Comparison of ENCODE assay signal across 1 cellular context in the genomic region with DNA sequence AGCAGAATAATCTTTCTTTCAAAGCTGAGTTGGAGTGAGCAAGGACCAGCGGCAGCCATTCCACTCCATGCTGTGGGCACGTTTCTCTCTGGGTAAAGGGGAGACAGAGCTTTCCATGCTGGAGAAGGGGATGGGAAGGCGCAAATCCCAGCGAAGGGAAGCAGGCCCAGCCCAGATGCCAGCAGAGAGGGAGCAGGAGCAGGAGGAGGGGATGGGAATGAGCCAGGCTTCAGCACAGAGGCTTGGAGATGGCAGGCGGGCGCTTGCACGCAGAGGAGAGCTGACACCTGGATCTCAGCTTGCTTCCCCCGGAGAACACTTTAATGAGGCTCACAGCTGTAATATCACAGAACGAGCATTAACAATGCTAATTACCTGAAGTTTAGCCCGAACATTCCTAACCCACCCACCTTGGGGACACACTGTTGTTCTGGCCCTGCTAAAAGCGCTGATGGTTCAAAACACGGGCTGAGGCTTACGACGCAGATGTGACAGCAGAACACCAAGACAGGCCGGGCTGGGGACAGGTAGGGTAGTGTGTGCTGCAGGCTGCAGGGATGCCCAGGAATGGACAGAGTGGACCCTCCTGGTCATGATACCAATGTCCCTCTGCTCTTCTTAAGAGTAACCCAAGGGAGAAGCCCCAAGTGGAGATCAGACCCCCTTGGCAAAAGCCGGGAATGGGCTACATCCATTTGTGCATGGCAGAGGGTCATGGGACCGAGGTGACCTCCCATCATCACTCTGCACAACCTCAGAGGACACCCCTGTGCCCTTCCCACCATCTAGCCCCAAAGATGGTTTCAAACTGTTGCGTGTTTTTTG.
TF ChIP-seq lines count a peak whose summit lies in the region.

No MANE protein-coding gene starts in this region.

TF ChIP-seq in IMR-90, 13 proteins besides CTCF, POLR2A, EP300 and RAD21 (continued from another document):
- no peak for TF ChIP-seq ELK1 (IDR thresholded peaks at IDR 0.05; ENCODE audit: borderline replicate concordance, low read depth, low read length)
- TF ChIP-seq NFE2L2 (IDR thresholded peaks at IDR 0.05; ENCODE audit: low read depth, low read length): no peak
- TF ChIP-seq BHLHE40 (IDR thresholded peaks at IDR 0.05; ENCODE audit: low read depth, low read length): no peak
- no peak for TF ChIP-seq MAZ (IDR thresholded peaks at IDR 0.05; ENCODE audit: borderline replicate concordance, low read depth, low read length)
- no peak for TF ChIP-seq CEBPB (IDR thresholded peaks at IDR 0.05; ENCODE audit: low read depth, low read length)
- TF ChIP-seq MXI1 (IDR thresholded peaks at IDR 0.05; ENCODE audit: borderline replicate concordance, low read depth, low read length): no peak
- TF ChIP-seq, protein P1, sequence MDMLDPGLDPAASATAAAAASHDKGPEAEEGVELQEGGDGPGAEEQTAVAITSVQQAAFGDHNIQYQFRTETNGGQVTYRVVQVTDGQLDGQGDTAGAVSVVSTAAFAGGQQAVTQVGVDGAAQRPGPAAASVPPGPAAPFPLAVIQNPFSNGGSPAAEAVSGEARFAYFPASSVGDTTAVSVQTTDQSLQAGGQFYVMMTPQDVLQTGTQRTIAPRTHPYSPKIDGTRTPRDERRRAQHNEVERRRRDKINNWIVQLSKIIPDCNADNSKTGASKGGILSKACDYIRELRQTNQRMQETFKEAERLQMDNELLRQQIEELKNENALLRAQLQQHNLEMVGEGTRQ (IDR thresholded peaks at IDR 0.05; ENCODE audit: low read depth, low read length): no peak
- TF ChIP-seq RFX5 (IDR thresholded peaks at IDR 0.05; ENCODE audit: low read depth, low read length): no peak
